In genomic region chr10:110113670-110114337, GRCh38 we compare ENCODE assay signal across 24 cellular contexts.
DNase-seq lines count a peak whose midpoint lies in the region; ATAC-seq, FAIRE-seq and TF ChIP-seq lines count a peak whose summit lies in the region.
"Had no signal": no experiment of that assay in that cellular context is flagged by ENCODE, and none has a peak within 500 bp of the region (broad histone marks: within the 10 kb centered on the region; RNA-seq: fewer than 3 reads in every experiment).

No MANE protein-coding gene starts in this region.

- no peaks in the 10 kb centered on the region for H3K27me3 Mint-ChIP-seq in activated T-helper 17 cell treated with anti-CD3 and anti-CD28 coated beads, Interleukin-2, amount 50 U/mL, for 72 hours
- H3K27me3 Mint-ChIP-seq in mesothelial cell of epicardium (ENCODE audit: low read depth) = peaks cover 17% of the 10 kb centered on the region
- H3K27me3 Mint-ChIP-seq: CD4-positive, alpha-beta memory T cell had no signal

- no peaks in the 10 kb centered on the region for H4K20me1 ChIP-seq in HepG2 (ENCODE audit: insufficient read depth, low read length)

- ATAC-seq in HepG2 (no peak), right lobe of liver (no peak), omental fat pad (ENCODE audit: low FRiP score) (no peak)
- no peak for ATAC-seq in activated T-helper 17 cell treated with anti-CD3 and anti-CD28 coated beads, Interleukin-2, amount 50 U/mL, for 72 hours (replicated peaks)
- ATAC-seq: body of pancreas; natural killer cell; stimulated activated naive CD8-positive, alpha-beta T cell treated with anti-CD3 and anti-CD28 coated beads, Interleukin-15, Interleukin-2, amounts not matched to agents 100 U/mL and 50 U/mL, for 24 hours had no signal

- H3K27me3 ChIP-seq in HepG2 (ENCODE audit: control insufficient read depth in 1 of 2, insufficient read depth in 2 of 2, low read length in 2 of 2) (no peaks in the 10 kb centered on the region), right lobe of liver (no peaks in the 10 kb centered on the region), left ventricle myocardium inferior (ENCODE audit: low read depth) (no peaks in the 10 kb centered on the region), esophagus squamous epithelium (no peaks in the 10 kb centered on the region)
- H3K27me3 ChIP-seq: body of pancreas, thyroid gland had no signal

- H3K79me2 ChIP-seq in HepG2 (ENCODE audit: insufficient read depth, low read length) = no peaks in the 10 kb centered on the region

- peaks cover 93% of the 10 kb centered on the region for H3K36me3 Mint-ChIP-seq in activated T-helper 17 cell treated with anti-CD3 and anti-CD28 coated beads, Interleukin-2, amount 50 U/mL, for 72 hours (ENCODE audit: low read depth)
- H3K36me3 Mint-ChIP-seq in mesothelial cell of epicardium = peaks cover 48% of the 10 kb centered on the region

- no peak overlapping the region for H3K4me2 ChIP-seq in HepG2 (ENCODE audit: low read depth, low read length)

- TF ChIP-seq CTCF in HepG2 (CRISPR knock-in tag; IDR thresholded peaks at IDR 0.05) (no peak), right lobe of liver (IDR thresholded peaks at IDR 0.05) (no peak), left ventricle myocardium inferior (IDR thresholded peaks at IDR 0.05; ENCODE audit: borderline replicate concordance) (peak; percentile 33), mesothelial cell of epicardium (IDR thresholded peaks at IDR 0.05; ENCODE audit: unreplicated experiment) (no peak), omental fat pad (IDR thresholded peaks at IDR 0.05) (no peak), esophagus squamous epithelium (IDR thresholded peaks at IDR 0.05) (no peak)

- FAIRE-seq in HepG2 (lab: Jason Lieb, UNC) = no peak
- FAIRE-seq: frontal cortex, H1, kidney had no signal

- peaks cover 5% of the 10 kb centered on the region for H3K4me1 Mint-ChIP-seq in activated T-helper 17 cell treated with anti-CD3 and anti-CD28 coated beads, Interleukin-2, amount 50 U/mL, for 72 hours
- H3K4me1 Mint-ChIP-seq in mesothelial cell of epicardium = peaks cover 15% of the 10 kb centered on the region

- H3K4me1 ChIP-seq in HepG2 (ENCODE audit: insufficient read depth, low read length) (no peaks in the 10 kb centered on the region), right lobe of liver (no peaks in the 10 kb centered on the region), left ventricle myocardium inferior (peaks cover 32% of the 10 kb centered on the region), esophagus squamous epithelium (no peaks in the 10 kb centered on the region)
- H3K4me1 ChIP-seq: body of pancreas had no signal

- H3K36me3 ChIP-seq in HepG2 (replicated peaks in 1 of 2; ENCODE audit: control insufficient read depth in 1 of 2, insufficient read depth in 2 of 2, low read length in 2 of 2) (peaks cover 3 to 28% of the 10 kb centered on the region in 2 experiments), right lobe of liver (peaks cover 0 to under 1% (median 0%) of the 10 kb centered on the region in 4 donors), left ventricle myocardium inferior (peaks cover 67% of the 10 kb centered on the region), esophagus squamous epithelium (peaks cover 0 to 55% (median 13%) of the 10 kb centered on the region in 3 donors)

- no peaks in the 10 kb centered on the region for H3K9me3 ChIP-seq in HepG2 (ENCODE audit: low read length)
- no peaks in the 10 kb centered on the region for H3K9me3 ChIP-seq in right lobe of liver
- no peaks in the 10 kb centered on the region for H3K9me3 ChIP-seq in left ventricle myocardium inferior (replicated peaks)
- no peaks in the 10 kb centered on the region for H3K9me3 ChIP-seq in esophagus squamous epithelium
- H3K9me3 ChIP-seq: body of pancreas, thyroid gland had no signal

- no peak overlapping the region for H3K4me3 Mint-ChIP-seq in activated T-helper 17 cell treated with anti-CD3 and anti-CD28 coated beads, Interleukin-2, amount 50 U/mL, for 72 hours
- no peak overlapping the region for H3K4me3 Mint-ChIP-seq in mesothelial cell of epicardium
- H3K4me3 Mint-ChIP-seq: natural killer cell had no signal

- TF ChIP-seq RAD21 in HepG2 (CRISPR knock-in tag; IDR thresholded peaks at IDR 0.05) = no peak

- peak overlapping the region; percentile 39 for H3K27ac Mint-ChIP-seq in activated T-helper 17 cell treated with anti-CD3 and anti-CD28 coated beads, Interleukin-2, amount 50 U/mL, for 72 hours
- no peak overlapping the region for H3K27ac Mint-ChIP-seq in mesothelial cell of epicardium

- TF ChIP-seq POLR2A in HepG2 (IDR thresholded peaks at IDR 0.05; ENCODE audit: insufficient read depth in 1 of 2, low read depth in 2 of 2, low read length in 2 of 2) (no peak), right lobe of liver (IDR thresholded peaks at IDR 0.05) (no peak), esophagus squamous epithelium (IDR thresholded peaks at IDR 0.05) (no peak)

- no peak for TF ChIP-seq EP300 in HepG2 (IDR thresholded peaks at IDR 0.05; ENCODE audit: low read depth in 2 of 2, low read length in 2 of 2)
- no peak for TF ChIP-seq EP300 in HepG2 (CRISPR knock-in tag; IDR thresholded peaks at IDR 0.05; ENCODE audit: borderline replicate concordance)

- no peak overlapping the region for H3K9ac ChIP-seq in HepG2 (ENCODE audit: insufficient read depth, low read depth, low read length)

- DNase-seq in HepG2 (ENCODE audit: low spot score) = no peak
- DNase-seq in right lobe of liver = no peak
- no peak for DNase-seq in left ventricle myocardium inferior
- DNase-seq in mesothelial cell of epicardium (ENCODE audit: low spot score in 2 of 2, unreplicated experiment in 2 of 2) = no peak
- DNase-seq in omental fat pad (ENCODE audit: low spot score) = no peak
- DNase-seq in DMS153 (lab: John Stamatoyannopoulos, UW) = no peak
- no peak for DNase-seq in esophagus squamous epithelium (lab: John Stamatoyannopoulos, UW)
- DNase-seq: activated CD4-positive, alpha-beta T cell treated with anti-CD3 and anti-CD28 coated beads, Interleukin-2, amount 50 U/mL, for 4 hours; body of pancreas; CD4-positive, alpha-beta memory T cell; DMS79; kidney; natural killer cell; NCI-H1694; NCI-H2227 treated with DMSO at 0.1 percent for 48 hours; NCI-H774; stimulated activated CD4-positive, alpha-beta T cell treated with anti-CD3 and anti-CD28 coated beads, Interleukin-2, amount 100 ng/mL, for 24 hours; stimulated activated naive CD8-positive, alpha-beta T cell treated with anti-CD3 and anti-CD28 coated beads, Interleukin-15, Interleukin-2, amounts not matched to agents 100 U/mL and 50 U/mL, for 24 hours; thyroid gland had no signal

- in situ Hi-C loops in HepG2 (cut with HindIII; ENCODE audit: extremely low pct_ligation_motif_present, low pct_unique_long_range_greater_than_20kb) = no loop called here

- intact Hi-C loops in HepG2 (cut with micrococcal nuclease; ENCODE audit: unreplicated experiment) (loop anchor here (10.0 kb wide), 1 partner anchor 149 kb away; no protein-coding TSS in a partner anchor), right lobe of liver (cut with DNase I) (no loop called here), left ventricle myocardium inferior (cut with micrococcal nuclease) (no loop called here), esophagus squamous epithelium (cut with DNase I) (no loop called here)

- H3K27ac ChIP-seq in HepG2 (ENCODE audit: extremely low read length, insufficient read depth, low read length) (no peak overlapping the region), right lobe of liver (no peak overlapping the region), left ventricle myocardium inferior (replicated peaks) (peak overlapping the region; percentile 48), esophagus squamous epithelium (no peak overlapping the region)
- H3K27ac ChIP-seq: body of pancreas, skin epidermis, VCaP had no signal

- 97% methylated on average over 4 of the region's 4 CpGs for WGBS in HepG2 (ENCODE audit: low lambda C conversion rate)
- WGBS in right lobe of liver (ENCODE audit: insufficient coverage, low coverage, low lambda C conversion rate, missing lambda C conversion rate) = 86% methylated on average over 4 of the region's 4 CpGs
- 83 to 100% methylated on average over 4 of the region's 4 CpGs for WGBS in esophagus squamous epithelium, 2 donors

- CTCF ChIA-PET in HepG2 (lab: Yijun Ruan, JAX; ENCODE audit: low intra/inter-chr PET ratio, low total read pairs) = no interaction called here

- no peak overlapping the region for H2AFZ ChIP-seq in HepG2 (ENCODE audit: low read length)

- no peaks in the 10 kb centered on the region for H3K9me3 Mint-ChIP-seq in activated T-helper 17 cell treated with anti-CD3 and anti-CD28 coated beads, Interleukin-2, amount 50 U/mL, for 72 hours
- H3K9me3 Mint-ChIP-seq in mesothelial cell of epicardium = no peaks in the 10 kb centered on the region
- H3K9me3 Mint-ChIP-seq: natural killer cell had no signal

- POLR2A ChIA-PET in HepG2 (lab: Yijun Ruan, JAX) = no interaction called here

- BruUV-seq in HepG2 (replicated peaks; lab: Mats Ljungman, UMichigan) = TSS peak; percentile 38

- H3K4me3 ChIP-seq in HepG2 (replicated peaks in 1 of 3; ENCODE audit: insufficient read depth in 1 of 3, low read depth in 2 of 3, low read length in 3 of 3) (no peak overlapping the region), right lobe of liver (no peak overlapping the region), left ventricle myocardium inferior (no peak overlapping the region), esophagus squamous epithelium (no peak overlapping the region)
- H3K4me3 ChIP-seq: body of pancreas, skin epidermis, thyroid gland had no signal

TF ChIP-seq in HepG2, 621 proteins besides CTCF, POLR2A, EP300 and RAD21:
- TF ChIP-seq ZFYVE20 (CRISPR knock-in tag; IDR thresholded peaks at IDR 0.05; ENCODE audit: borderline replicate concordance, low read depth) (no peak), TEAD3 (CRISPR knock-in tag; optimal IDR thresholded peaks at IDR 0.05; ENCODE audit: borderline replicate concordance) (peak; percentile 13)
